In the genomic region with DNA sequence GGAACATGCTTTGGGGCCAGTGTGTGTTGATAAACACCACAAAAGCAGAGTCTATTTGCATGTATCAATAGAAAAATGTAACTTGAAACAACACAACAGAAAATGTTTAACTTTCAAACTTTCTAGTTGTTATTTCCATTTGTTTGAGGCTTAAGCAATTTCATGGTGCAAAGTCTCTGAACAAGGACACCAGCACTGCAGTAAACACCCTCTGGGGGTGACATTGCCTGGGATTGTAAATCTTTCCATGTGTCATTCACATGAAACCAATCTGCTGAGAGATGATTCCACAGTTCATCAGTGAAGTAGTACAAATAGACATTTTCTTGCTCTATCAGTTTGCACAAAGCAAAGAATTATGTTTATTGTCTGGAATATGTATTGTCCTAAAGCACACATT, we compare ENCODE assay signal across 16 cellular contexts.
DNase-seq lines count a peak whose midpoint lies in the region; ATAC-seq and TF ChIP-seq lines count a peak whose summit lies in the region.
"Had no signal": no experiment of that assay in that cellular context is flagged by ENCODE, and none has a peak within 500 bp of the region (broad histone marks: within the 10 kb centered on the region; RNA-seq: fewer than 3 reads in every experiment).

No MANE protein-coding gene starts in this region.

- H3K4me1 ChIP-seq in colonic mucosa: no peaks in the 10 kb centered on the region
- H3K4me1 ChIP-seq: Peyer's patch had no signal

- CTCF ChIA-PET in WTC11 (lab: Charles Lee): no interaction called here

- intact Hi-C loops in colonic mucosa (cut with DNase I): no loop called here
- intact Hi-C loops in CD14-positive monocyte (cut with micrococcal nuclease): no loop called here

- POLR2A ChIA-PET in WTC11 (lab: Charles Lee): no interaction called here

- H3K27me3 Mint-ChIP-seq in WTC11 (ENCODE audit: low read depth): no peaks in the 10 kb centered on the region
- no peaks in the 10 kb centered on the region for H3K27me3 Mint-ChIP-seq in CD14-positive monocyte (ENCODE audit: low read depth in 3 of 3)
- H3K27me3 Mint-ChIP-seq: B cell had no signal

- H3K4me3 Mint-ChIP-seq in WTC11: no peak overlapping the region
- H3K4me3 Mint-ChIP-seq in CD14-positive monocyte: no peak overlapping the region
- H3K4me3 Mint-ChIP-seq: B cell; CD4-positive, alpha-beta memory T cell had no signal

- ATAC-seq in WTC11: no peak

- H3K36me3 Mint-ChIP-seq in WTC11: no peaks in the 10 kb centered on the region
- H3K36me3 Mint-ChIP-seq in CD14-positive monocyte: no peaks in the 10 kb centered on the region
- H3K36me3 Mint-ChIP-seq: CD4-positive, alpha-beta memory T cell had no signal

- no peaks in the 10 kb centered on the region for H3K9me3 ChIP-seq in colonic mucosa
- H3K9me3 ChIP-seq: Peyer's patch had no signal

- DNase-seq in NCI-H82 (lab: John Stamatoyannopoulos, UW): peak; percentile 45
- DNase-seq in NCI-H82 treated with DMSO at 0.1 percent for 48 hours (lab: John Stamatoyannopoulos, UW; ENCODE audit: unreplicated experiment): no peak
- DNase-seq in WTC11 (ENCODE audit: low spot score): no peak
- DNase-seq in left kidney (ENCODE audit: low read depth, low spot score): peak; percentile 8
- no peak for DNase-seq in colonic mucosa
- no peak for DNase-seq in stimulated activated CD4-positive, alpha-beta T cell treated with anti-CD3 and anti-CD28 coated beads, Interleukin-4, amount 100 ng/mL, for 24 hours
- no peak for DNase-seq in CD14-positive monocyte (ENCODE audit: low spot score)
- no peak for DNase-seq in DMS79 (lab: John Stamatoyannopoulos, UW)
- DNase-seq: CD4-positive, alpha-beta memory T cell; NCI-H1436; NCI-H2081; NCI-H345; NCI-H526 treated with DMSO at 0.1 percent for 48 hours; Peyer's patch; SHP77 treated with DMSO at 0.1 percent for 48 hours had no signal

- TF ChIP-seq CTCF in WTC11 (IDR thresholded peaks at IDR 0.05) (no peak), colonic mucosa (IDR thresholded peaks at IDR 0.05) (no peak), CD14-positive monocyte (IDR thresholded peaks at IDR 0.05) (no peak)

- no peaks in the 10 kb centered on the region for H3K9me3 Mint-ChIP-seq in WTC11
- H3K9me3 Mint-ChIP-seq in CD14-positive monocyte: peaks cover 0 to 3% (median 0%) of the 10 kb centered on the region in 7 donors

- H3K27me3 ChIP-seq in colonic mucosa: no peaks in the 10 kb centered on the region
- H3K27me3 ChIP-seq: Peyer's patch had no signal

- no peak overlapping the region for H3K9ac ChIP-seq in colonic mucosa (ENCODE audit: low read depth in 2 of 2, low read length in 2 of 2)

- no peak overlapping the region for H3K4me3 ChIP-seq in colonic mucosa
- H3K4me3 ChIP-seq: Peyer's patch had no signal

- no peaks in the 10 kb centered on the region for H3K36me3 ChIP-seq in colonic mucosa
- H3K36me3 ChIP-seq: Peyer's patch had no signal

- H3K27ac Mint-ChIP-seq in WTC11 (no peak overlapping the region), CD14-positive monocyte (no peak overlapping the region)
- H3K27ac Mint-ChIP-seq: B cell; CD4-positive, alpha-beta memory T cell had no signal

- H3K4me1 Mint-ChIP-seq in WTC11: no peaks in the 10 kb centered on the region
- H3K4me1 Mint-ChIP-seq in CD14-positive monocyte: no peaks in the 10 kb centered on the region
- H3K4me1 Mint-ChIP-seq: B cell had no signal

- H3K27ac ChIP-seq in colonic mucosa: no peak overlapping the region
- H3K27ac ChIP-seq: Peyer's patch had no signal

TF ChIP-seq in WTC11, 78 proteins besides CTCF, POLR2A, EP300 and RAD21:
- no peak for TF ChIP-seq ZNF671 (CRISPR knock-in tag; IDR thresholded peaks at IDR 0.05)
- TF ChIP-seq GABPB1 (CRISPR knock-in tag; IDR thresholded peaks at IDR 0.05): peak; percentile 60; the same call in 1 of the 2 replicates

Comparison
In these comparisons a context has a peak if more than half of its experiments do, and no peak if none do; other contexts are left out.
1. DNase-seq: peak in NCI-H82 (single experiment) and left kidney (single experiment); none in NCI-H82 treated with DMSO at 0.1 percent for 48 hours (single experiment), WTC11 (single experiment), colonic mucosa (single experiment), stimulated activated CD4-positive, alpha-beta T cell treated with anti-CD3 and anti-CD28 coated beads, Interleukin-4, amount 100 ng/mL, for 24 hours (single experiment), CD14-positive monocyte (single experiment) and DMS79 (single experiment).